Comparison of ENCODE assay signal across 12 cellular contexts in genomic region chr5:56099346-56099745, GRCh38.
DNase-seq lines count a peak whose midpoint lies in the region; ATAC-seq and TF ChIP-seq lines count a peak whose summit lies in the region.
"Had no signal": no experiment of that assay in that cellular context is flagged by ENCODE, and none has a peak within 500 bp of the region (broad histone marks: within the 10 kb centered on the region; RNA-seq: fewer than 3 reads in every experiment).

No MANE protein-coding gene starts in this region.

- no peaks in the 10 kb centered on the region for H3K36me3 Mint-ChIP-seq in activated naive CD8-positive, alpha-beta T cell
- peaks cover 10% of the 10 kb centered on the region for H3K36me3 Mint-ChIP-seq in activated naive CD8-positive, alpha-beta T cell treated with anti-CD3 and anti-CD28 coated beads for 36 hours
- H3K36me3 Mint-ChIP-seq in activated T-helper 1 cell treated with anti-CD3 and anti-CD28 coated beads, Interleukin-12 subunit alpha, Interleukin-12 subunit beta, Interleukin-2, Interleukin-4 antibody, amounts not matched to agents 30 ng/mL and 10 ng/mL and 1 ng/mL, durations not matched to agents 14 hours and 24 hours and 36 hours (ENCODE audit: low read depth), result peaks cover 12% of the 10 kb centered on the region

- no peak for TF ChIP-seq CTCF in uterus (IDR thresholded peaks at IDR 0.05)

- no peaks in the 10 kb centered on the region for H3K9me3 Mint-ChIP-seq in activated naive CD8-positive, alpha-beta T cell (ENCODE audit: low read depth)
- H3K9me3 Mint-ChIP-seq in activated naive CD8-positive, alpha-beta T cell treated with anti-CD3 and anti-CD28 coated beads for 36 hours, result peaks cover 6% of the 10 kb centered on the region
- peaks cover 2% of the 10 kb centered on the region for H3K9me3 Mint-ChIP-seq in activated T-helper 1 cell treated with anti-CD3 and anti-CD28 coated beads, Interleukin-12 subunit alpha, Interleukin-12 subunit beta, Interleukin-2, Interleukin-4 antibody, amounts not matched to agents 30 ng/mL and 10 ng/mL and 1 ng/mL, durations not matched to agents 14 hours and 24 hours and 36 hours

- no peak for TF ChIP-seq POLR2A in uterus (IDR thresholded peaks at IDR 0.05)

- H3K27ac Mint-ChIP-seq in activated naive CD8-positive, alpha-beta T cell, result peak overlapping the region; percentile 80
- no peak overlapping the region for H3K27ac Mint-ChIP-seq in activated naive CD8-positive, alpha-beta T cell treated with anti-CD3 and anti-CD28 coated beads for 36 hours
- no peak overlapping the region for H3K27ac Mint-ChIP-seq in activated T-helper 1 cell treated with anti-CD3 and anti-CD28 coated beads, Interleukin-12 subunit alpha, Interleukin-12 subunit beta, Interleukin-2, Interleukin-4 antibody, amounts not matched to agents 30 ng/mL and 10 ng/mL and 1 ng/mL, durations not matched to agents 14 hours and 24 hours and 36 hours

- peak overlapping the region; percentile 33 for H3K4me3 Mint-ChIP-seq in activated naive CD8-positive, alpha-beta T cell
- no peak overlapping the region for H3K4me3 Mint-ChIP-seq in activated naive CD8-positive, alpha-beta T cell treated with anti-CD3 and anti-CD28 coated beads for 36 hours
- H3K4me3 Mint-ChIP-seq in activated T-helper 1 cell treated with anti-CD3 and anti-CD28 coated beads, Interleukin-12 subunit alpha, Interleukin-12 subunit beta, Interleukin-2, Interleukin-4 antibody, amounts not matched to agents 30 ng/mL and 10 ng/mL and 1 ng/mL, durations not matched to agents 14 hours and 24 hours and 36 hours, result peak overlapping the region; percentile 3
- H3K4me3 Mint-ChIP-seq: activated CD8-positive, alpha-beta T cell treated with anti-CD3 and anti-CD28 coated beads, Interleukin-2, amount 10 ng/mL, durations not matched to agents 7 days and 5 days had no signal

- DNase-seq in activated naive CD8-positive, alpha-beta T cell treated with anti-CD3 and anti-CD28 coated beads for 36 hours, result no peak
- DNase-seq in activated T-helper 1 cell treated with anti-CD3 and anti-CD28 coated beads, Interleukin-12 subunit alpha, Interleukin-12 subunit beta, Interleukin-2, Interleukin-4 antibody, amounts not matched to agents 30 ng/mL and 10 ng/mL and 1 ng/mL, durations not matched to agents 14 hours and 24 hours and 36 hours (ENCODE audit: low spot score), result no peak
- DNase-seq in foreskin melanocyte (peak; percentile 34), uterus (no peak), HuH-7 (ENCODE audit: low spot score) (no peak), NCI-H1694 treated with DMSO at 0.1 percent for 48 hours (lab: John Stamatoyannopoulos, UW) (no peak)
- DNase-seq: activated CD8-positive, alpha-beta T cell treated with anti-CD3 and anti-CD28 coated beads, Interleukin-2, amount 10 ng/mL, durations not matched to agents 7 days and 5 days; small intestine; upper lobe of right lung had no signal

- no peaks in the 10 kb centered on the region for H3K27me3 Mint-ChIP-seq in activated naive CD8-positive, alpha-beta T cell
- H3K27me3 Mint-ChIP-seq in activated naive CD8-positive, alpha-beta T cell treated with anti-CD3 and anti-CD28 coated beads for 36 hours, result no peaks in the 10 kb centered on the region
- no peaks in the 10 kb centered on the region for H3K27me3 Mint-ChIP-seq in activated T-helper 1 cell treated with anti-CD3 and anti-CD28 coated beads, Interleukin-12 subunit alpha, Interleukin-12 subunit beta, Interleukin-2, Interleukin-4 antibody, amounts not matched to agents 30 ng/mL and 10 ng/mL and 1 ng/mL, durations not matched to agents 14 hours and 24 hours and 36 hours (ENCODE audit: insufficient read depth)

- no peaks in the 10 kb centered on the region for H3K27me3 ChIP-seq in uterus
- H3K27me3 ChIP-seq: BLaER1 treated with 17β-estradiol and CSF1 and Interleukin-3, amounts not matched to agents 10 nM and 100 nM; upper lobe of right lung had no signal

- no peaks in the 10 kb centered on the region for H3K9me3 ChIP-seq in uterus
- H3K9me3 ChIP-seq: upper lobe of right lung had no signal

- intact Hi-C loops in activated T-helper 1 cell treated with anti-CD3 and anti-CD28 coated beads, Interleukin-12 subunit alpha, Interleukin-12 subunit beta, Interleukin-2, Interleukin-4 antibody, amounts not matched to agents 30 ng/mL and 10 ng/mL and 1 ng/mL, durations not matched to agents 14 hours and 24 hours and 36 hours (cut with micrococcal nuclease), result no loop called here
- intact Hi-C loops in uterus (cut with DNase I; ENCODE audit: low total_unique reads), result no loop called here

- H3K4me1 ChIP-seq in uterus, result no peaks in the 10 kb centered on the region

- no peak overlapping the region for H3K4me3 ChIP-seq in uterus
- H3K4me3 ChIP-seq: BLaER1 treated with 17β-estradiol and CSF1 and Interleukin-3, amounts not matched to agents 10 nM and 100 nM; upper lobe of right lung had no signal

- H3K4me1 Mint-ChIP-seq in activated naive CD8-positive, alpha-beta T cell (ENCODE audit: low read depth), result peaks cover 70% of the 10 kb centered on the region
- H3K4me1 Mint-ChIP-seq in activated naive CD8-positive, alpha-beta T cell treated with anti-CD3 and anti-CD28 coated beads for 36 hours, result peaks cover 54% of the 10 kb centered on the region
- peaks cover 82% of the 10 kb centered on the region for H3K4me1 Mint-ChIP-seq in activated T-helper 1 cell treated with anti-CD3 and anti-CD28 coated beads, Interleukin-12 subunit alpha, Interleukin-12 subunit beta, Interleukin-2, Interleukin-4 antibody, amounts not matched to agents 30 ng/mL and 10 ng/mL and 1 ng/mL, durations not matched to agents 14 hours and 24 hours and 36 hours (ENCODE audit: low read depth)

- no peak for ATAC-seq in HG02678 (IDR thresholded peaks at IDR 0.05; ENCODE audit: unreplicated experiment)
- ATAC-seq: activated CD8-positive, alpha-beta T cell treated with anti-CD3 and anti-CD28 coated beads, Interleukin-2, amount 10 ng/mL, durations not matched to agents 7 days and 5 days; upper lobe of right lung had no signal

- peak overlapping the region; percentile 10 to 56 for H3K27ac ChIP-seq in uterus
- H3K27ac ChIP-seq: BLaER1 treated with 17β-estradiol and CSF1 and Interleukin-3, amounts not matched to agents 10 nM and 100 nM had no signal

- no peaks in the 10 kb centered on the region for H3K36me3 ChIP-seq in uterus
- H3K36me3 ChIP-seq: BLaER1 treated with 17β-estradiol and CSF1 and Interleukin-3, amounts not matched to agents 10 nM and 100 nM; upper lobe of right lung had no signal
